In the genomic region with DNA sequence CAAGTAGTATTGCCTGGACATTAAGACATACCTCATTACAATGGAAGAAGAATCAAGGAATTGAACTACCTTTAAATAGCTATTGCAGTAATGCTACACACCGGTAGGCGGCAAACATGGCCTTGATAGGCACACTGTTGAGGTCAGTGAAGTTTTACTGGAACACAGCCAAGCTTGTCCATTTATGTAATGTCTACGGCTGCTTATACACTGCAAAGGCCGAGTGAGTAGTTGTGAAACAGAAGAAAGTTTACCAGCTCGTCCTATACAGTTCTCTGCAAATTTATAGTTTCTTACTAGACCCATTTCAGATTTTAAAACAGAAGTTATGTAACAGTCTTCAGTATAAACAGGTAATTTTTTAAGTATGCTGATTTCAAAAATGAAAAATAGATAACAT, we compare ENCODE assay signal across 8 cellular contexts. TPM values are rescaled to one million over a fixed set of nuclear protein-coding genes. Genes with fewer than 3 reads are reported as not detected.
A peak's percentile ranks its signal among the peaks of the same experiment; 100 is the strongest.
DNase-seq lines count a peak whose midpoint lies in the region; ATAC-seq and TF ChIP-seq lines count a peak whose summit lies in the region.

No MANE protein-coding gene starts in this region.

- H3K27ac ChIP-seq in OCI-LY7 (ENCODE audit: low read depth, low read length, poor library complexity, severe bottlenecking), result no peak overlapping the region
- H3K27ac ChIP-seq in coronary artery, result no peak overlapping the region
- no peak overlapping the region for H3K27ac ChIP-seq in left lung
- H3K27ac ChIP-seq in thoracic aorta, result no peak overlapping the region

- H2AFZ ChIP-seq in OCI-LY7 (ENCODE audit: low read length), result no peak overlapping the region

- no peaks in the 10 kb centered on the region for H3K27me3 ChIP-seq in left lung
- H3K27me3 ChIP-seq in thoracic aorta (replicated peaks; ENCODE audit: insufficient read depth), result no peaks in the 10 kb centered on the region

- no peaks in the 10 kb centered on the region for H3K79me2 ChIP-seq in OCI-LY7 (ENCODE audit: insufficient read depth, low read depth, low read length)

- in situ Hi-C loops in G401 (cut with HindIII; ENCODE audit: low sequenced_read_pairs), result no loop called here

- POLR2A ChIA-PET in OCI-LY7 (lab: Charles Lee), result interaction anchor here (0.6 to 1.3 kb wide), 4 partner anchors 14 to 387 kb away, joined by 3 read pairs; no protein-coding TSS in a partner anchor

- H3K4me3 ChIP-seq in OCI-LY7 (ENCODE audit: low read depth, low read length, poor library complexity, severe bottlenecking) (no peak overlapping the region), coronary artery (no peak overlapping the region), left lung (no peak overlapping the region), thoracic aorta (peak overlapping the region; percentile 10)

- TF ChIP-seq CTCF in OCI-LY7 (conservative IDR thresholded peaks at IDR 0.05; ENCODE audit: low read length), result peak; percentile 88
- TF ChIP-seq CTCF in coronary artery (IDR thresholded peaks at IDR 0.05), result peak; percentile 74
- peak; percentile 73 to 84 for TF ChIP-seq CTCF in left lung (IDR thresholded peaks at IDR 0.05)
- peak; percentile 88 for TF ChIP-seq CTCF in thoracic aorta (IDR thresholded peaks at IDR 0.05)

- DNase-seq in G401 (ENCODE audit: low spot score) (peak; percentile 75), OCI-LY7 (ENCODE audit: low spot score) (peak; percentile 69), coronary artery (ENCODE audit: low spot score) (no peak), left lung (peak in 1 of 2 donors; percentile 71), thoracic aorta (ENCODE audit: low spot score) (peak; percentile 78), activated T-cell treated with anti-CD3 and anti-CD28 coated beads for 4 hours (no peak)

- CTCF ChIA-PET in OCI-LY7 (lab: Charles Lee; ENCODE audit: unreplicated experiment), result no interaction called here

- ATAC-seq in HG03159 (IDR thresholded peaks at IDR 0.05; ENCODE audit: unreplicated experiment) (peak; percentile 65), left lung (peak; percentile 98), thoracic aorta (ENCODE audit: insufficient number of reproducible peaks, low FRiP score, low read depth) (peak; percentile 93), HG02884 (IDR thresholded peaks at IDR 0.05; ENCODE audit: unreplicated experiment) (no peak)

- H3K4me1 ChIP-seq in OCI-LY7 (ENCODE audit: insufficient read depth, low read length, poor library complexity, severe bottlenecking) (no peaks in the 10 kb centered on the region), left lung (peaks cover 5 to 9% of the 10 kb centered on the region in 2 donors), thoracic aorta (ENCODE audit: control insufficient read depth in 1 of 2, low read depth in 2 of 2) (peaks cover 4 to 8% of the 10 kb centered on the region in 2 donors)

- no peak overlapping the region for H3K4me2 ChIP-seq in OCI-LY7 (ENCODE audit: low read length)

- no TSS peak for BruUV-seq in OCI-LY7 (replicated peaks; lab: Mats Ljungman, UMichigan)

- no peaks in the 10 kb centered on the region for H3K9me3 ChIP-seq in OCI-LY7 (ENCODE audit: low read length)
- H3K9me3 ChIP-seq in left lung, result no peaks in the 10 kb centered on the region
- H3K9me3 ChIP-seq in thoracic aorta, result no peaks in the 10 kb centered on the region

- no peaks in the 10 kb centered on the region for H4K20me1 ChIP-seq in OCI-LY7 (ENCODE audit: insufficient read depth, low read length)

- H3K36me3 ChIP-seq in OCI-LY7 (ENCODE audit: insufficient read depth, low read length) (peaks cover 36% of the 10 kb centered on the region), left lung (peaks cover 0 to 65% of the 10 kb centered on the region in 2 donors), thoracic aorta (peaks cover 2% of the 10 kb centered on the region)

- H3K9me2 ChIP-seq in OCI-LY7 (ENCODE audit: insufficient read depth, low read length), result no peaks in the 10 kb centered on the region

- intact Hi-C loops in OCI-LY7 (cut with micrococcal nuclease; ENCODE audit: unreplicated experiment) (no loop called here), left lung (cut with DNase I) (no loop called here)

RNA-seq across cellular contexts. Expression of a gene that starts 38.8 kb away (rescaled TPM):
- total RNA-seq in G401 (2014; rRNA removed; shearing (Covaris generic)), result 70.9 and 74.5 TPM in 2 replicates
- total RNA-seq in OCI-LY7 (2014; rRNA removed; shearing (Covaris generic)), result 64.9 and 95.9 TPM in 2 replicates
- total RNA-seq in OCI-LY7 (2022) (60.9 and 72.4 TPM in 2 replicates), left lung (100 to 1,000 TPM; 156 to 163 TPM), thoracic aorta (100 to 1,000 TPM in 1 of 2 donors, 10 to 100 TPM in 1; 89.3 to 121 TPM)

Comparison
In these comparisons a context has a peak if more than half of its experiments do, and no peak if none do; other contexts are left out.
1. DNase-seq: peak in G401 (single experiment), OCI-LY7 (single experiment) and thoracic aorta (single experiment); none in coronary artery (single experiment) and activated T-cell treated with anti-CD3 and anti-CD28 coated beads for 4 hours (single experiment).
2. Peak in every context shown above with its lines, with median percentiles within 50 percentile points of each other: CTCF ChIP-seq.